In genomic region chr15:88463870-88464532, GRCh38 we compare ENCODE assay signal across 16 cellular contexts.
"Had no signal": no experiment of that assay in that cellular context is flagged by ENCODE, and none has a peak within 500 bp of the region (broad histone marks: within the 10 kb centered on the region; RNA-seq: fewer than 3 reads in every experiment).

No MANE protein-coding gene starts in this region.

- H3K27me3 ChIP-seq: brain microvascular endothelial cell, dorsolateral prefrontal cortex, esophagus muscularis mucosa, SJCRH30, upper lobe of left lung had no signal

- ATAC-seq: left colon; stimulated activated naive B cell treated with anti-CD40 and anti-IgM and Interleukin-4, amounts not matched to agents 10 μg/mL and 1 μg/mL and 100 μg/mL, for 72 hours had no signal

- DNase-seq: activated CD4-positive, alpha-beta T cell treated with anti-CD3 and anti-CD28 coated beads for 1 hour; activated gamma-delta T cell; amniotic stem cell; brain microvascular endothelial cell; dorsolateral prefrontal cortex; immature natural killer cell; left colon; mammary epithelial cell; retina; SJCRH30; stimulated activated naive B cell treated with anti-CD40 and anti-IgM and Interleukin-4, amounts not matched to agents 10 μg/mL and 1 μg/mL and 100 μg/mL, for 72 hours; SW 1271; T-helper 9 cell; upper lobe of left lung had no signal

- H3K9me3 Mint-ChIP-seq: immature natural killer cell; stimulated activated naive B cell treated with anti-CD40 and anti-IgM and Interleukin-4, amounts not matched to agents 10 μg/mL and 1 μg/mL and 100 μg/mL, for 72 hours had no signal

- H3K27me3 Mint-ChIP-seq: stimulated activated naive B cell treated with anti-CD40 and anti-IgM and Interleukin-4, amounts not matched to agents 10 μg/mL and 1 μg/mL and 100 μg/mL, for 72 hours had no signal

- H3K4me3 Mint-ChIP-seq: stimulated activated naive B cell treated with anti-CD40 and anti-IgM and Interleukin-4, amounts not matched to agents 10 μg/mL and 1 μg/mL and 100 μg/mL, for 72 hours had no signal

- H3K27ac ChIP-seq: brain microvascular endothelial cell, dorsolateral prefrontal cortex, esophagus muscularis mucosa, SJCRH30, upper lobe of left lung had no signal

- H3K4me3 ChIP-seq: dorsolateral prefrontal cortex, esophagus muscularis mucosa, SJCRH30, smooth muscle cell, upper lobe of left lung had no signal

- H3K9me3 ChIP-seq: esophagus muscularis mucosa, SJCRH30, upper lobe of left lung had no signal

- H3K4me1 ChIP-seq: SJCRH30 had no signal
